Comparison of ENCODE assay signal across 20 cellular contexts in genomic region chr2:191166756-191167445, GRCh38. TPM values are rescaled to one million over a fixed set of nuclear protein-coding genes. Genes with fewer than 3 reads are reported as not detected.
DNase-seq lines count a peak whose midpoint lies in the region; ATAC-seq and TF ChIP-seq lines count a peak whose summit lies in the region.
"Had no signal": no experiment of that assay in that cellular context is flagged by ENCODE, and none has a peak within 500 bp of the region (broad histone marks: within the 10 kb centered on the region; RNA-seq: fewer than 3 reads in every experiment).

No MANE protein-coding gene starts in this region.

- H3K4me1 ChIP-seq in breast epithelium (peaks cover 0 to 4% of the 10 kb centered on the region in 2 donors), right lobe of liver (peaks cover 0 to 72% (median 23%) of the 10 kb centered on the region in 4 donors), subcutaneous abdominal adipose tissue (ENCODE audit: control insufficient read depth in 5 of 5, insufficient read depth in 5 of 5, low read length in 5 of 5) (peaks cover 6 to 46% (median 43%) of the 10 kb centered on the region in 5 donors)
- H3K4me1 ChIP-seq: BLaER1, colonic mucosa had no signal

- 58% methylated on average over 4 of the region's 4 CpGs for WGBS in right lobe of liver (ENCODE audit: insufficient coverage, low coverage, low lambda C conversion rate, missing lambda C conversion rate)

- intact Hi-C loops in breast epithelium (cut with DNase I; ENCODE audit: low total_unique reads), result no loop called here
- intact Hi-C loops in right lobe of liver (cut with DNase I), result loop anchor here in 1 of 2 donors (10.0 kb wide), 1 partner anchor 338 kb away; no protein-coding TSS in a partner anchor

- peaks cover 9% of the 10 kb centered on the region for H3K27me3 Mint-ChIP-seq in activated T-cell treated with anti-CD3 and anti-CD28 coated beads, Interleukin-2, amount 50 U/mL, for 72 hours (ENCODE audit: low read depth)
- no peaks in the 10 kb centered on the region for H3K27me3 Mint-ChIP-seq in activated T-cell treated with anti-CD3 and anti-CD28 coated beads, Interleukin-2, amount 50 U/mL, for 4 hours (ENCODE audit: low read depth)

- no peak for DNase-seq in activated T-cell treated with anti-CD3 and anti-CD28 coated beads, Interleukin-2, amount 50 U/mL, for 72 hours
- DNase-seq in activated T-cell treated with anti-CD3 and anti-CD28 coated beads, Interleukin-2, amount 50 U/mL, for 4 hours, result no peak
- DNase-seq in breast epithelium (ENCODE audit: low spot score in 2 of 2) (no peak), right lobe of liver (no peak), middle frontal gyrus (ENCODE audit: extremely low spot score, low spot score) (no peak), T-helper 1 cell (no peak), GOT3 (lab: John Stamatoyannopoulos, UW) (no peak)
- DNase-seq: 8988T; activated CD4-positive, alpha-beta T cell treated with anti-CD3 and anti-CD28 coated beads, Interleukin-2, amount 10 ng/mL, durations not matched to agents 7 days and 5 days; activated CD8-positive, alpha-beta memory T cell treated with anti-CD3 and anti-CD28 coated beads, Interleukin-2, amount 50 U/mL, for 48 hours; activated gamma-delta T cell treated with Interleukin-2 at 50 U/mL for 16 hours; KG1; NCI-H1048; pancreas; Peyer's patch had no signal

- H3K27ac Mint-ChIP-seq in activated T-cell treated with anti-CD3 and anti-CD28 coated beads, Interleukin-2, amount 50 U/mL, for 72 hours, result peak overlapping the region; percentile 8
- H3K27ac Mint-ChIP-seq: activated CD4-positive, alpha-beta T cell treated with anti-CD3 and anti-CD28 coated beads, Interleukin-2, amount 10 ng/mL, durations not matched to agents 7 days and 5 days had no signal

- no peak for ATAC-seq in activated T-cell treated with anti-CD3 and anti-CD28 coated beads, Interleukin-2, amount 50 U/mL, for 72 hours (replicated peaks in 1 of 2)
- no peak for ATAC-seq in activated T-cell treated with anti-CD3 and anti-CD28 coated beads, Interleukin-2, amount 50 U/mL, for 4 hours
- no peak for ATAC-seq in right lobe of liver
- ATAC-seq: HCT116 had no signal

- TF ChIP-seq POLR2A in breast epithelium (IDR thresholded peaks at IDR 0.05) (no peak), right lobe of liver (IDR thresholded peaks at IDR 0.05) (no peak)

- H3K27me3 ChIP-seq in breast epithelium, result no peaks in the 10 kb centered on the region
- no peaks in the 10 kb centered on the region for H3K27me3 ChIP-seq in right lobe of liver
- H3K27me3 ChIP-seq in subcutaneous abdominal adipose tissue (ENCODE audit: control insufficient read depth in 5 of 5, insufficient read depth in 4 of 5, low read length in 5 of 5), result no peaks in the 10 kb centered on the region
- H3K27me3 ChIP-seq: BLaER1, colonic mucosa, pancreas, Peyer's patch had no signal

- TF ChIP-seq CTCF in breast epithelium (IDR thresholded peaks at IDR 0.05), result no peak
- TF ChIP-seq CTCF in right lobe of liver (IDR thresholded peaks at IDR 0.05), result no peak

- peak overlapping the region; percentile 24 to 51 for H3K27ac ChIP-seq in breast epithelium
- H3K27ac ChIP-seq in right lobe of liver, result peak overlapping the region; percentile 7 to 78 (median 52)
- H3K27ac ChIP-seq in subcutaneous abdominal adipose tissue (ENCODE audit: low read depth, low read length), result peak overlapping the region; percentile 74
- H3K27ac ChIP-seq: BLaER1, Peyer's patch, thoracic aorta had no signal

- H3K36me3 ChIP-seq in breast epithelium (no peaks in the 10 kb centered on the region), right lobe of liver (no peaks in the 10 kb centered on the region), subcutaneous abdominal adipose tissue (ENCODE audit: control insufficient read depth in 5 of 5, insufficient read depth in 5 of 5, low read length in 5 of 5) (no peaks in the 10 kb centered on the region)
- H3K36me3 ChIP-seq: BLaER1, colonic mucosa, pancreas, Peyer's patch, thoracic aorta had no signal

- no peak overlapping the region for H3K4me3 Mint-ChIP-seq in activated T-cell treated with anti-CD3 and anti-CD28 coated beads, Interleukin-2, amount 50 U/mL, for 72 hours
- H3K4me3 Mint-ChIP-seq in activated T-cell treated with anti-CD3 and anti-CD28 coated beads, Interleukin-2, amount 50 U/mL, for 4 hours, result no peak overlapping the region
- H3K4me3 Mint-ChIP-seq: activated CD4-positive, alpha-beta T cell treated with anti-CD3 and anti-CD28 coated beads, Interleukin-2, amount 10 ng/mL, durations not matched to agents 7 days and 5 days had no signal

- H3K4me1 Mint-ChIP-seq in activated T-cell treated with anti-CD3 and anti-CD28 coated beads, Interleukin-2, amount 50 U/mL, for 72 hours (ENCODE audit: low read depth), result peaks cover 42% of the 10 kb centered on the region
- peaks cover 32% of the 10 kb centered on the region for H3K4me1 Mint-ChIP-seq in activated T-cell treated with anti-CD3 and anti-CD28 coated beads, Interleukin-2, amount 50 U/mL, for 4 hours (ENCODE audit: low read depth)

- no peaks in the 10 kb centered on the region for H3K9me3 Mint-ChIP-seq in activated T-cell treated with anti-CD3 and anti-CD28 coated beads, Interleukin-2, amount 50 U/mL, for 72 hours
- no peaks in the 10 kb centered on the region for H3K9me3 Mint-ChIP-seq in activated T-cell treated with anti-CD3 and anti-CD28 coated beads, Interleukin-2, amount 50 U/mL, for 4 hours
- H3K9me3 Mint-ChIP-seq: activated CD4-positive, alpha-beta T cell treated with anti-CD3 and anti-CD28 coated beads, Interleukin-2, amount 10 ng/mL, durations not matched to agents 7 days and 5 days had no signal

- no peaks in the 10 kb centered on the region for H3K9me3 ChIP-seq in breast epithelium
- H3K9me3 ChIP-seq in right lobe of liver, result no peaks in the 10 kb centered on the region
- no peaks in the 10 kb centered on the region for H3K9me3 ChIP-seq in subcutaneous abdominal adipose tissue (ENCODE audit: control insufficient read depth in 5 of 5, low read length in 5 of 5)
- H3K9me3 ChIP-seq: BLaER1, colonic mucosa, pancreas, Peyer's patch, thoracic aorta had no signal

- H3K36me3 Mint-ChIP-seq in activated T-cell treated with anti-CD3 and anti-CD28 coated beads, Interleukin-2, amount 50 U/mL, for 72 hours (ENCODE audit: insufficient read depth in 2 of 2), result peaks cover 0 to under 1% of the 10 kb centered on the region in 2 donors
- no peaks in the 10 kb centered on the region for H3K36me3 Mint-ChIP-seq in activated T-cell treated with anti-CD3 and anti-CD28 coated beads, Interleukin-2, amount 50 U/mL, for 4 hours (ENCODE audit: insufficient read depth)

- no peak overlapping the region for H3K4me3 ChIP-seq in breast epithelium
- no peak overlapping the region for H3K4me3 ChIP-seq in right lobe of liver
- H3K4me3 ChIP-seq in subcutaneous abdominal adipose tissue (ENCODE audit: low read depth in 1 of 5, low read length in 5 of 5), result peak overlapping the region in 1 of 5 donors; percentile 11
- H3K4me3 ChIP-seq: BLaER1, colonic mucosa, pancreas, Peyer's patch, thoracic aorta had no signal

- H3K9ac ChIP-seq in subcutaneous abdominal adipose tissue (ENCODE audit: low read length in 5 of 5), result no peak overlapping the region
- H3K9ac ChIP-seq: BLaER1 had no signal

RNA-seq across cellular contexts. Expression of gene STAT4, which starts 16.1 kb away (rescaled TPM):
- 100 to 1,000 TPM; 104 to 125 TPM for total RNA-seq in activated T-cell treated with anti-CD3 and anti-CD28 coated beads, Interleukin-2, amount 50 U/mL, for 72 hours
- total RNA-seq in activated T-cell treated with anti-CD3 and anti-CD28 coated beads, Interleukin-2, amount 50 U/mL, for 4 hours, result 10 to 100 TPM; 46.0 to 71.7 (median 69.5) TPM
- total RNA-seq in breast epithelium (1 to 10 TPM; 1.6 to 5.9 (median 3.6) TPM), right lobe of liver (1 to 10 TPM in 5 of 6 experiments, under 1 TPM in 1; 0.90 to 6.1 (median 3.2) TPM)

Comparison
In these comparisons a context has a peak if more than half of its experiments do, and no peak if none do; other contexts are left out.
1. RNA of gene STAT4, which starts 16.1 kb away (total RNA-seq): 104 to 125 TPM in activated T-cell treated with anti-CD3 and anti-CD28 coated beads, Interleukin-2, amount 50 U/mL, for 72 hours and 46.0 to 71.7 TPM in activated T-cell treated with anti-CD3 and anti-CD28 coated beads, Interleukin-2, amount 50 U/mL, for 4 hours; 0.90 to 6.1 TPM in right lobe of liver and 1.6 to 5.9 TPM in breast epithelium; every median in the first group is over 4 times any median in the second.
2. Peak in every context shown above with its lines, with median percentiles within 50 percentile points of each other: H3K27ac ChIP-seq.